18 cellular contexts compared by ENCODE assay signal in genomic region chr15:60546764-60547163, GRCh38.
DNase-seq lines count a peak whose midpoint lies in the region; ATAC-seq and TF ChIP-seq lines count a peak whose summit lies in the region.
"Had no signal": no experiment of that assay in that cellular context is flagged by ENCODE, and none has a peak within 500 bp of the region (broad histone marks: within the 10 kb centered on the region; RNA-seq: fewer than 3 reads in every experiment).

No MANE protein-coding gene starts in this region.

- intact Hi-C loops in psoas muscle (cut with DNase I), result no loop called here

- H3K9me3 Mint-ChIP-seq in activated T-cell treated with anti-CD3 and anti-CD28 coated beads, Interleukin-2, amount 50 U/mL, for 24 hours, result no peaks in the 10 kb centered on the region
- no peaks in the 10 kb centered on the region for H3K9me3 Mint-ChIP-seq in T-cell
- H3K9me3 Mint-ChIP-seq in activated naive CD8-positive, alpha-beta T cell (ENCODE audit: low read depth), result no peaks in the 10 kb centered on the region
- H3K9me3 Mint-ChIP-seq: GM23338 had no signal

- peak overlapping the region; percentile 97 for H3K27ac Mint-ChIP-seq in activated T-cell treated with anti-CD3 and anti-CD28 coated beads, Interleukin-2, amount 50 U/mL, for 24 hours
- H3K27ac Mint-ChIP-seq in T-cell, result peak overlapping the region; percentile 91 to 94
- H3K27ac Mint-ChIP-seq in activated naive CD8-positive, alpha-beta T cell, result peak overlapping the region; percentile 95
- H3K27ac Mint-ChIP-seq: GM23338 had no signal

- H3K27me3 ChIP-seq in psoas muscle (ENCODE audit: insufficient read depth in 3 of 3, low read length in 2 of 3), result no peaks in the 10 kb centered on the region
- H3K27me3 ChIP-seq: dorsolateral prefrontal cortex had no signal

- 92 to 95% (median 92%) methylated on average over 8 of the region's 8 CpGs for WGBS in psoas muscle, 3 donors

- no peak overlapping the region for H3K4me3 ChIP-seq in psoas muscle
- H3K4me3 ChIP-seq: dorsolateral prefrontal cortex, GM23338 had no signal

- H3K4me1 Mint-ChIP-seq in activated T-cell treated with anti-CD3 and anti-CD28 coated beads, Interleukin-2, amount 50 U/mL, for 24 hours (ENCODE audit: low read depth), result peaks cover 95% of the 10 kb centered on the region
- peaks cover 97% of the 10 kb centered on the region in 3 donors for H3K4me1 Mint-ChIP-seq in T-cell
- H3K4me1 Mint-ChIP-seq in activated naive CD8-positive, alpha-beta T cell (ENCODE audit: low read depth), result peaks cover 91% of the 10 kb centered on the region

- peak overlapping the region; percentile 73 for H3K27ac ChIP-seq in psoas muscle
- H3K27ac ChIP-seq: dorsolateral prefrontal cortex had no signal

- peak in 1 of 4 experiments; percentile 42 for ATAC-seq in T-cell (replicated peaks in 1 of 4)
- ATAC-seq in psoas muscle, result no peak
- no peak for ATAC-seq in GM19324 (IDR thresholded peaks at IDR 0.05; ENCODE audit: low FRiP score, unreplicated experiment)
- ATAC-seq: esophagus mucosa, GM23338 had no signal

- no peaks in the 10 kb centered on the region for H3K9me3 ChIP-seq in psoas muscle

- POLR2A ChIA-PET in T-cell (lab: Charles Lee), result interaction anchor here (0.6 to 1.5 kb wide), 8 partner anchors 8 to 70 kb away, joined by 3 to 11 read pairs (median 4); no protein-coding TSS in a partner anchor

- peaks cover 57% of the 10 kb centered on the region for H3K36me3 Mint-ChIP-seq in activated T-cell treated with anti-CD3 and anti-CD28 coated beads, Interleukin-2, amount 50 U/mL, for 24 hours (ENCODE audit: low read depth)
- H3K36me3 Mint-ChIP-seq in T-cell, result peaks cover 27% of the 10 kb centered on the region
- peaks cover 12% of the 10 kb centered on the region for H3K36me3 Mint-ChIP-seq in activated naive CD8-positive, alpha-beta T cell

- H3K4me1 ChIP-seq in psoas muscle, result peaks cover 65% of the 10 kb centered on the region

- peak overlapping the region; percentile 30 for H3K4me3 Mint-ChIP-seq in activated T-cell treated with anti-CD3 and anti-CD28 coated beads, Interleukin-2, amount 50 U/mL, for 24 hours
- H3K4me3 Mint-ChIP-seq in T-cell, result peak overlapping the region; percentile 22 to 66 (median 39)
- H3K4me3 Mint-ChIP-seq in activated naive CD8-positive, alpha-beta T cell, result peak overlapping the region; percentile 46
- H3K4me3 Mint-ChIP-seq: GM23338 had no signal

- TF ChIP-seq CTCF in psoas muscle (IDR thresholded peaks at IDR 0.05), result no peak

- H3K27me3 Mint-ChIP-seq in activated T-cell treated with anti-CD3 and anti-CD28 coated beads, Interleukin-2, amount 50 U/mL, for 24 hours, result no peaks in the 10 kb centered on the region
- H3K27me3 Mint-ChIP-seq in T-cell, result no peaks in the 10 kb centered on the region
- no peaks in the 10 kb centered on the region for H3K27me3 Mint-ChIP-seq in activated naive CD8-positive, alpha-beta T cell

- H3K36me3 ChIP-seq in psoas muscle (ENCODE audit: insufficient read depth in 1 of 2, low read depth in 1 of 2), result peaks cover 0 to 5% of the 10 kb centered on the region in 2 donors

- CTCF ChIA-PET in T-cell (lab: Charles Lee), result interaction anchor here (0.6 to 1.7 kb wide), 8 partner anchors 8 to 317 kb away, joined by 3 to 7 read pairs (median 4); no protein-coding TSS in a partner anchor

- no peak for DNase-seq in activated T-cell treated with anti-CD3 and anti-CD28 coated beads, Interleukin-2, amount 50 U/mL, for 24 hours
- no peak for DNase-seq in activated T-cell treated with anti-CD3 and anti-CD28 coated beads, Interleukin-2, amount 50 U/mL, for 1 hour
- DNase-seq in T-cell, result peak in 6 of 34 experiments; percentile 24 to 63 (median 32)
- DNase-seq in psoas muscle, result no peak
- DNase-seq in NCI-H748 (lab: John Stamatoyannopoulos, UW; ENCODE audit: unreplicated experiment), result no peak
- DNase-seq in NCI-H69 (lab: John Stamatoyannopoulos, UW), result no peak
- DNase-seq: activated gamma-delta T cell treated with Interleukin-2 at 50 U/mL for 16 hours, C1 segment of cervical spinal cord, DMS53, dorsolateral prefrontal cortex, MV-4-11, NCI-H2081, NCI-H510A treated with DMSO at 0.1 percent for 48 hours, posterior cingulate gyrus had no signal
